In the genomic region with DNA sequence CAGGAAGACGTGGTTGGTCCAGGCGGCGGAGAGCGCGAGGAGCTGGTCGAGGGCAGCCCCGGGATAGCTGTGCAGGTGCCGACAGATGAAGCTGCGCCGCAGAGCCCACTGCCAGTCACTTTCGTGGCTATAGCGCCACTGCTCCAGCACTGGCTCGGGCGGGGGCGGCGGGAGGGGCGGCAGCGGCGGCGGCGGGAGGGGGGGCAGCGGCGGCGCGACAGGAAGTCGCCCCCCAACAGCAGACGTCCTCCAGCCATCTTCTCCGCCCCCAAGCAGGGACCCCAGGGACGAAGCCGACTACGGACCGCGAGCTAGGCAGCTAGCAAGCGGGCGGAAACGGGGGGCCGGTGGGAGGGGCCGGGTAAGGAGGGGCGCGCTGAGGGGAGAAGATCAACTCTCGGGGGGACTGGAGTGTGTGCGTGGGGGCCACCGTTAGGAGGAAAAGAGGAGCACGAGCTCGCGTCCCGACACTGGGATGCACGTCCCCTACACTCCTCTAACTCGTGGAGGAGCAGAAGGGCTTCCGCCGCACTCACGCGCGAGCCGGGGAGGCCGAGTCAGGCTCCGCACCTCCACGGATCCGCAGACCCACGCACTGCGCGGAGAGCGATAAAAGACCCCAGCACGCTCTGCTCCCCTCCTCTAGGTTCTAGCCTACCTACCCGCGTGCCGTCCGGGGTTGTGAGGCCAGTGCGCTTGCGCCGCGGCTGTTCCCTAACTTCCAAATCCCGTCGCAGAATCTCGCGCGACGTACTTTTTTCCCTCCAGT, we compare ENCODE assay signal across 8 cellular contexts. TPM values are rescaled to one million over a fixed set of nuclear protein-coding genes. Genes with fewer than 3 reads are reported as not detected.
A peak's percentile ranks its signal among the peaks of the same experiment; 100 is the strongest.
DNase-seq lines count a peak whose midpoint lies in the region; ATAC-seq and TF ChIP-seq lines count a peak whose summit lies in the region.

A gene (minus strand): TSS at position 686 of the 769 bp plus-strand sequence.

- intact Hi-C loops in PC-9 (cut with micrococcal nuclease; ENCODE audit: unreplicated experiment) = loop anchor here (5.0 to 10.0 kb wide), 4 partner anchors 89 to 281 kb away; a partner anchor contains a TSS

- no peaks in the 10 kb centered on the region for H3K9me2 ChIP-seq in PC-9 (ENCODE audit: insufficient read depth)

- peaks cover 67% of the 10 kb centered on the region for H3K9me3 Mint-ChIP-seq in nephron progenitor cell
- H3K9me3 Mint-ChIP-seq in stimulated activated naive CD8-positive, alpha-beta T cell treated with anti-CD3 and anti-CD28 coated beads, Interleukin-15, amount 100 ng/mL, for 72 hours = no peaks in the 10 kb centered on the region

- H3K27ac ChIP-seq in HUES48 (ENCODE audit: low read depth, low read length) = peak within 1 kb of the TSS; percentile 70
- peak within 1 kb of the TSS; percentile 51 for H3K27ac ChIP-seq in PC-9

- CTCF ChIA-PET in PC-9 (lab: Charles Lee) = interaction anchor here (0.5 to 1.0 kb wide), 6 partner anchors 105 to 1009 kb away, joined by 3 to 23 read pairs (median 4); no protein-coding TSS in a partner anchor

- H3K9ac ChIP-seq in HUES48 (ENCODE audit: low read depth, low read length) = peak within 1 kb of the TSS; percentile 86

- H3K4me1 Mint-ChIP-seq in nephron progenitor cell = peaks cover 14% of the 10 kb centered on the region
- peaks cover 26% of the 10 kb centered on the region for H3K4me1 Mint-ChIP-seq in stimulated activated naive CD8-positive, alpha-beta T cell treated with anti-CD3 and anti-CD28 coated beads, Interleukin-15, amount 100 ng/mL, for 72 hours

- peaks cover 53% of the 10 kb centered on the region for H3K79me2 ChIP-seq in PC-9 (ENCODE audit: low read depth)

- no peak for TF ChIP-seq CTCF in PC-9 (conservative IDR thresholded peaks at IDR 0.05)
- TF ChIP-seq CTCF in fibroblast of mammary gland (conservative IDR thresholded peaks at IDR 0.05; ENCODE audit: control insufficient read depth, insufficient read depth, low read depth, low read length) = no peak
- TF ChIP-seq CTCF in nephron progenitor cell (IDR thresholded peaks at IDR 0.05) = no peak

- peak; percentile 79 for DNase-seq in Caki2 (ENCODE audit: low read depth)
- DNase-seq in PC-9 = peak; percentile 86 to 94
- DNase-seq in activated T-helper 1 cell treated with anti-CD3 and anti-CD28 coated beads, Interleukin-2, amount 50 U/mL, for 16 hours (ENCODE audit: low read depth in 1 of 2, low spot score in 1 of 2) = peak; percentile 69 to 79
- no peak for DNase-seq in fibroblast of mammary gland (ENCODE audit: low read depth)
- peak; percentile 85 for DNase-seq in nephron progenitor cell
- DNase-seq in stimulated activated naive CD8-positive, alpha-beta T cell treated with anti-CD3 and anti-CD28 coated beads, Interleukin-15, amount 100 ng/mL, for 72 hours = peak; percentile 81 to 90

- H3K27me3 Mint-ChIP-seq in nephron progenitor cell (ENCODE audit: low read depth, poor library complexity) = peaks cover 29% of the 10 kb centered on the region
- H3K27me3 Mint-ChIP-seq in stimulated activated naive CD8-positive, alpha-beta T cell treated with anti-CD3 and anti-CD28 coated beads, Interleukin-15, amount 100 ng/mL, for 72 hours = no peaks in the 10 kb centered on the region

- H3K4me3 ChIP-seq in HUES48 (ENCODE audit: low read depth, low read length) (peak within 1 kb of the TSS; percentile 90), PC-9 (peak within 1 kb of the TSS; percentile 79), fibroblast of mammary gland (ENCODE audit: control insufficient read depth, low read depth, low read length) (peak within 1 kb of the TSS; percentile 67)

- peaks cover 25% of the 10 kb centered on the region; the same call in 1 of the 2 replicates for H3K27me3 ChIP-seq in HUES48 (ENCODE audit: control insufficient read depth, insufficient read depth, low read length)
- no peaks in the 10 kb centered on the region for H3K27me3 ChIP-seq in PC-9 (ENCODE audit: insufficient read depth, low read depth)

- H3K4me1 ChIP-seq in HUES48 (ENCODE audit: control insufficient read depth, insufficient read depth, low read length) (0 out of 2 replicates have a peak, but pooled peaks cover 4% of the 10 kb centered on the region), PC-9 (replicated peaks; ENCODE audit: insufficient read depth) (peaks cover 29% of the 10 kb centered on the region)

- H3F3A ChIP-seq in PC-9 (ENCODE audit: insufficient read depth, low read depth) = peaks cover 20% of the 10 kb centered on the region; the same call in 1 of the 2 replicates

- peak; percentile 35 for ATAC-seq in GM21423 (IDR thresholded peaks at IDR 0.05; ENCODE audit: unreplicated experiment)
- ATAC-seq in stimulated activated naive CD8-positive, alpha-beta T cell treated with anti-CD3 and anti-CD28 coated beads, Interleukin-15, amount 100 ng/mL, for 72 hours = peak; percentile 89

- in situ Hi-C loops in Caki2 (cut with HindIII; ENCODE audit: low pct_unique_long_range_greater_than_20kb, low sequenced_read_pairs) = no loop called here

- 0 out of 2 replicates have a peak, but pooled peaks cover 4% of the 10 kb centered on the region for H3K36me3 ChIP-seq in HUES48 (ENCODE audit: control insufficient read depth, insufficient read depth, low read length)
- peaks cover 16% of the 10 kb centered on the region for H3K36me3 ChIP-seq in PC-9 (ENCODE audit: low read depth)

- peak within 1 kb of the TSS; percentile 95 for H3K4me3 Mint-ChIP-seq in nephron progenitor cell
- peak within 1 kb of the TSS; percentile 91 to 92 for H3K4me3 Mint-ChIP-seq in stimulated activated naive CD8-positive, alpha-beta T cell treated with anti-CD3 and anti-CD28 coated beads, Interleukin-15, amount 100 ng/mL, for 72 hours

- H4K20me1 ChIP-seq in PC-9 (ENCODE audit: insufficient read depth) = peaks cover 43% of the 10 kb centered on the region

- peak within 1 kb of the TSS; percentile 87 for H2AFZ ChIP-seq in PC-9

- POLR2A ChIA-PET in PC-9 (lab: Charles Lee; ENCODE audit: unreplicated experiment) = interaction anchor here (0.6 to 1.1 kb wide), 2 partner anchors 41 to 152 kb away, joined by 5 to 42 read pairs; a partner anchor contains a TSS

- H3K9me3 ChIP-seq in HUES48 (ENCODE audit: control insufficient read depth, insufficient read depth, low read length) (peaks cover 25% of the 10 kb centered on the region), PC-9 (ENCODE audit: insufficient read depth, low read depth) (no peaks in the 10 kb centered on the region)

- peaks cover 5% of the 10 kb centered on the region for H3K36me3 Mint-ChIP-seq in nephron progenitor cell (ENCODE audit: low read depth)

- TSS peak; percentile 19 for BruUV-seq in PC-9 (replicated peaks; lab: Mats Ljungman, UMichigan)

- H3K4me2 ChIP-seq in PC-9 = peak within 1 kb of the TSS; percentile 93

- peak within 1 kb of the TSS; percentile 93 for H3K27ac Mint-ChIP-seq in nephron progenitor cell
- peak within 1 kb of the TSS; percentile 97 for H3K27ac Mint-ChIP-seq in stimulated activated naive CD8-positive, alpha-beta T cell treated with anti-CD3 and anti-CD28 coated beads, Interleukin-15, amount 100 ng/mL, for 72 hours

RNA-seq across cellular contexts. Expression of the gene that starts here (rescaled TPM):
- 5.2 and 7.1 TPM in 2 replicates for total RNA-seq in Caki2 (2014; rRNA removed; shearing (Covaris generic); ENCODE audit: low replicate concordance)
- total RNA-seq in PC-9 (2021) = 25.7 TPM in 2 replicates
